8 cellular contexts compared by ENCODE assay signal in the genomic region with DNA sequence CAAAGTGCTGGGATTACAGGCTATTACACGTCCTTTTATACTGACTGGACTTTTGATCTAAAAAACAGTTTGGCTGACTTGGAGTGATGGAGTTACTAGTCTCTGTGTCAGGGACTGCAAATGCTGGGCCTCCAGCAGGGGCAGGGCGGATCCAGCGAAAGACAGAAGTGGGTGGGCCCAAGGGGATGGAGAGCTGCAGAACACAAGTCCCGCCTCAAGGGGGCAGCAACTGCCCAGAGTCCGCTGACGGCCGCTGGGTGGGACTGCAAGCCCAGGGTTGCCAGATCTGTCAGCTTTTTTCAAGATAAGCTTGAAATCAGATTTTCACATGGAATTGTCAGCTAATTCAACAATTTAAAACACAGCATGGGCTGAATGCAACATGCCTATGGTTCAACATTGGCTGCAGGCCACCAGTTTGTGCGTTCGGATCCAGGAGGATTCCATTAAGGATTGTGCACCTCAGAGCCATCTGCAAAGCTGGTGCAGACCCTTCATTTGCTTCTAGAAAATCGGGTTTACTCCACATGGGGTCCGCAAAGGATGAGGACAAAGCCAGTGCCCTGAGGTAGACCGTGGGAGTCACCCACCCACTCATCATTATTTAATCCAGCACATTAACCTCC. TPM values are rescaled to one million over a fixed set of nuclear protein-coding genes. Genes with fewer than 3 reads are reported as not detected.
A peak's percentile ranks its signal among the peaks of the same experiment; 100 is the strongest.
DNase-seq lines count a peak whose midpoint lies in the region; ATAC-seq, FAIRE-seq and TF ChIP-seq lines count a peak whose summit lies in the region.

No MANE protein-coding gene starts in this region.

- H3K27ac ChIP-seq in Karpas-422 (ENCODE audit: low read length): no peak overlapping the region

- H3K4me1 Mint-ChIP-seq in endothelial cell (ENCODE audit: unreplicated experiment): peaks cover 36% of the 10 kb centered on the region

- peak; percentile 70 for ATAC-seq in GM21717 (IDR thresholded peaks at IDR 0.05; ENCODE audit: unreplicated experiment)

- no peak overlapping the region for H3K4me3 Mint-ChIP-seq in endothelial cell (ENCODE audit: unreplicated experiment)

- no peaks in the 10 kb centered on the region for H3K9me3 Mint-ChIP-seq in endothelial cell (ENCODE audit: unreplicated experiment)

- DNase-seq in D721Med (ENCODE audit: insufficient read length, low spot score): peak; percentile 41
- DNase-seq in Karpas-422: peak; percentile 96
- DNase-seq in OCI-M2 (lab: John Stamatoyannopoulos, UW; ENCODE audit: unreplicated experiment): peak; percentile 67
- peak; percentile 87 for DNase-seq in activated T-cell treated with anti-CD3 and anti-CD28 coated beads for 1 hour (ENCODE audit: low read depth)
- peak; percentile 96 for DNase-seq in endothelial cell (ENCODE audit: low spot score)
- DNase-seq in mucosa of gallbladder (ENCODE audit: low spot score): peak; percentile 88
- DNase-seq in stimulated activated CD8-positive, alpha-beta memory T cell treated with anti-CD3 and anti-CD28 coated beads, Interleukin-4, amount 100 ng/mL, for 4 hours (ENCODE audit: low read depth in 2 of 2, low spot score in 1 of 2): peak; percentile 73 to 76

- TF ChIP-seq CTCF in D721Med (IDR thresholded peaks at IDR 0.05; ENCODE audit: insufficient read depth, missing control alignments) (peak; percentile 98), endothelial cell (IDR thresholded peaks at IDR 0.05; ENCODE audit: unreplicated experiment) (peak; percentile 94)

- H2AFZ ChIP-seq in Karpas-422 (ENCODE audit: low read length): no peak overlapping the region

- H3K9ac ChIP-seq in Karpas-422 (ENCODE audit: low read length): no peak overlapping the region

- H3K4me3 ChIP-seq in Karpas-422 (ENCODE audit: low read length): no peak overlapping the region

- peaks cover 20% of the 10 kb centered on the region for H3K36me3 ChIP-seq in Karpas-422 (ENCODE audit: insufficient read depth, low read length)

- FAIRE-seq in D721Med (lab: Jason Lieb, UNC): no peak

- no peaks in the 10 kb centered on the region for H3K9me3 ChIP-seq in Karpas-422 (ENCODE audit: low read length)

- H3K27me3 ChIP-seq in Karpas-422 (ENCODE audit: low read length): no peaks in the 10 kb centered on the region

- 0 out of 2 replicates have a peak, but pooled peaks cover 5% of the 10 kb centered on the region for H3K4me1 ChIP-seq in Karpas-422 (ENCODE audit: low read length)

- no peaks in the 10 kb centered on the region for H4K20me1 ChIP-seq in Karpas-422 (ENCODE audit: insufficient read depth, low read depth, low read length)

- peaks cover 27% of the 10 kb centered on the region for H3K36me3 Mint-ChIP-seq in endothelial cell (ENCODE audit: low read depth, unreplicated experiment)

- H3K4me2 ChIP-seq in Karpas-422 (ENCODE audit: low read depth, low read length, poor library complexity, severe bottlenecking): no peak overlapping the region

- peak overlapping the region; percentile 45 for H3K27ac Mint-ChIP-seq in endothelial cell (ENCODE audit: unreplicated experiment)

- 0 out of 2 replicates have a peak, but pooled peaks cover under 1% of the 10 kb centered on the region for H3K79me2 ChIP-seq in Karpas-422 (ENCODE audit: low read length)

- peaks cover 1% of the 10 kb centered on the region for H3K27me3 Mint-ChIP-seq in endothelial cell (ENCODE audit: unreplicated experiment)

- H3K9me2 ChIP-seq in Karpas-422 (replicated peaks; ENCODE audit: insufficient read depth, low read length): no peaks in the 10 kb centered on the region

RNA-seq across cellular contexts. Expression of gene STMN1, which starts 10.7 kb away (rescaled TPM):
- 160 and 173 TPM in 2 replicates for total RNA-seq in Karpas-422 (2014; rRNA removed; shearing (Covaris generic); ENCODE audit: low replicate concordance)
- total RNA-seq in endothelial cell (ENCODE audit: unreplicated experiment): 972 TPM
- 48.7 TPM for total RNA-seq in mucosa of gallbladder

RNA-seq across cellular contexts. Expression of gene PAQR7, which starts 20.0 kb away (rescaled TPM):
- total RNA-seq in Karpas-422 (2014; rRNA removed; shearing (Covaris generic); ENCODE audit: low replicate concordance): 6.3 and 8.4 TPM in 2 replicates
- 18.7 TPM for total RNA-seq in endothelial cell (ENCODE audit: unreplicated experiment)
- total RNA-seq in mucosa of gallbladder: 39.7 TPM

RNA-seq across cellular contexts. Expression of gene AUNIP, which starts 36.2 kb away (rescaled TPM):
- 7.2 and 11.6 TPM in 2 replicates for total RNA-seq in Karpas-422 (2014; rRNA removed; shearing (Covaris generic); ENCODE audit: low replicate concordance)
- total RNA-seq in endothelial cell (ENCODE audit: unreplicated experiment) (3.3 TPM), mucosa of gallbladder (0.26 TPM)

Comparison
In these comparisons a context has a peak if more than half of its experiments do, and no peak if none do; other contexts are left out.
1. DNase-seq: peak in every context shown above with its lines; median percentile 96 in Karpas-422; 96 in endothelial cell; 88 in mucosa of gallbladder; 87 in activated T-cell treated with anti-CD3 and anti-CD28 coated beads for 1 hour; 74 in stimulated activated CD8-positive, alpha-beta memory T cell treated with anti-CD3 and anti-CD28 coated beads, Interleukin-4, amount 100 ng/mL, for 4 hours; 67 in OCI-M2; 41 in D721Med.